Comparison of ENCODE assay signal across 9 cellular contexts in genomic region chr2:70094171-70094977, GRCh38. TPM values are rescaled to one million over a fixed set of nuclear protein-coding genes. Genes with fewer than 3 reads are reported as not detected.
DNase-seq lines count a peak whose midpoint lies in the region; TF ChIP-seq lines count a peak whose summit lies in the region.
"Had no signal": no experiment of that assay in that cellular context is flagged by ENCODE, and none has a peak within 500 bp of the region (broad histone marks: within the 10 kb centered on the region; RNA-seq: fewer than 3 reads in every experiment).

No MANE protein-coding gene starts in this region.

- intact Hi-C loops in adrenal gland (cut with DNase I), result no loop called here

- H3K27me3 ChIP-seq in adrenal gland (no peaks in the 10 kb centered on the region), tibial nerve (no peaks in the 10 kb centered on the region)

- H3K27ac Mint-ChIP-seq in activated CD4-positive, alpha-beta T cell treated with anti-CD3 and anti-CD28 coated beads, Interleukin-2, amount 10 ng/mL, durations not matched to agents 7 days and 5 days, result peak overlapping the region; percentile 95

- no peaks in the 10 kb centered on the region for H3K9me3 ChIP-seq in adrenal gland (replicated peaks in 1 of 3)
- no peaks in the 10 kb centered on the region for H3K9me3 ChIP-seq in tibial nerve

- H3K4me3 ChIP-seq in adrenal gland (no peak overlapping the region), tibial nerve (no peak overlapping the region)

- H3K36me3 Mint-ChIP-seq in activated CD4-positive, alpha-beta T cell treated with anti-CD3 and anti-CD28 coated beads, Interleukin-2, amount 10 ng/mL, durations not matched to agents 7 days and 5 days (ENCODE audit: low read depth), result peaks cover 35% of the 10 kb centered on the region

- peak overlapping the region; percentile 37 to 86 (median 72) for H3K27ac ChIP-seq in adrenal gland
- peak overlapping the region; percentile 86 to 99 (median 92) for H3K27ac ChIP-seq in tibial nerve

- POLR2A ChIA-PET in activated CD4-positive, alpha-beta T cell treated with anti-CD3 and anti-CD28 coated beads, Interleukin-2, amount 10 ng/mL, durations not matched to agents 7 days and 5 days (lab: Charles Lee), result interaction anchor here (0.6 to 1.3 kb wide), 4 partner anchors 11 to 36 kb away, joined by 4 to 9 read pairs (median 6); no protein-coding TSS in a partner anchor

- 90 to 97% (median 93%) methylated on average over 3 to 5 of the region's 5 CpGs for WGBS in adrenal gland, 4 donors
- 82 to 89% methylated on average over 5 of the region's 5 CpGs for WGBS in tibial nerve, 2 donors

- CTCF ChIA-PET in activated CD4-positive, alpha-beta T cell treated with anti-CD3 and anti-CD28 coated beads, Interleukin-2, amount 10 ng/mL, durations not matched to agents 7 days and 5 days (lab: Charles Lee), result interaction anchor here (0.6 to 3.3 kb wide), 19 partner anchors 9 to 661 kb away, joined by 3 to 15 read pairs (median 3); partner anchors contain the start of gene MXD1

- no peak for TF ChIP-seq EP300 in tibial nerve (IDR thresholded peaks at IDR 0.05)

- TF ChIP-seq POLR2A in adrenal gland (IDR thresholded peaks at IDR 0.05) (no peak), tibial nerve (IDR thresholded peaks at IDR 0.05) (no peak)

- H3K9me3 Mint-ChIP-seq in activated CD4-positive, alpha-beta T cell treated with anti-CD3 and anti-CD28 coated beads, Interleukin-2, amount 10 ng/mL, durations not matched to agents 7 days and 5 days, result no peaks in the 10 kb centered on the region

- DNase-seq in activated CD4-positive, alpha-beta T cell treated with anti-CD3 and anti-CD28 coated beads, Interleukin-2, amount 10 ng/mL, durations not matched to agents 7 days and 5 days, result no peak
- DNase-seq in activated CD4-positive, alpha-beta T cell treated with anti-CD3 and anti-CD28 coated beads, Interleukin-2, amount 50 U/mL, for 48 hours, result no peak
- DNase-seq in adrenal gland, result no peak
- DNase-seq in mesenteric fat pad (ENCODE audit: low spot score), result peak; percentile 62
- DNase-seq in tibial nerve (ENCODE audit: low spot score in 2 of 2), result peak in 1 of 2 donors; percentile 5
- DNase-seq in activated gamma-delta T cell treated with Interleukin-2 at 50 U/mL for 16 hours, result no peak
- no peak for DNase-seq in ACHN
- DNase-seq in NCI-H2107 treated with DMSO at 0.1 percent for 48 hours (lab: John Stamatoyannopoulos, UW; ENCODE audit: unreplicated experiment), result no peak
- DNase-seq: NCI-H69 had no signal

- H3K36me3 ChIP-seq in adrenal gland (replicated peaks in 1 of 2), result no peaks in the 10 kb centered on the region
- peaks cover 0 to 13% (median 0%) of the 10 kb centered on the region in 3 donors for H3K36me3 ChIP-seq in tibial nerve

- TF ChIP-seq CTCF in adrenal gland (IDR thresholded peaks at IDR 0.05) (no peak), tibial nerve (IDR thresholded peaks at IDR 0.05) (no peak)

- peak overlapping the region; percentile 71 for H3K4me3 Mint-ChIP-seq in activated CD4-positive, alpha-beta T cell treated with anti-CD3 and anti-CD28 coated beads, Interleukin-2, amount 10 ng/mL, durations not matched to agents 7 days and 5 days

- peaks cover 56% of the 10 kb centered on the region for H3K4me1 Mint-ChIP-seq in activated CD4-positive, alpha-beta T cell treated with anti-CD3 and anti-CD28 coated beads, Interleukin-2, amount 10 ng/mL, durations not matched to agents 7 days and 5 days

- H3K4me1 ChIP-seq in adrenal gland (replicated peaks in 1 of 2) (peaks cover 14 to 27% of the 10 kb centered on the region in 2 donors), tibial nerve (peaks cover 0 to 62% (median 33%) of the 10 kb centered on the region in 4 donors)

- no peaks in the 10 kb centered on the region for H3K27me3 Mint-ChIP-seq in activated CD4-positive, alpha-beta T cell treated with anti-CD3 and anti-CD28 coated beads, Interleukin-2, amount 10 ng/mL, durations not matched to agents 7 days and 5 days

- in situ Hi-C loops in ACHN (cut with HindIII; ENCODE audit: low pct_ligation_motif_present, low pct_unique_long_range_greater_than_20kb, low sequenced_read_pairs), result no loop called here

RNA-seq across cellular contexts. Expression of gene PCBP1, which starts 7.1 kb away (rescaled TPM):
- total RNA-seq in activated CD4-positive, alpha-beta T cell treated with anti-CD3 and anti-CD28 coated beads, Interleukin-2, amount 10 ng/mL, durations not matched to agents 7 days and 5 days, result 100 to 1,000 TPM; 527 to 544 TPM
- total RNA-seq in adrenal gland (100 to 1,000 TPM; 142 to 511 (median 317) TPM), mesenteric fat pad (399 TPM), tibial nerve (100 to 1,000 TPM; 157 to 203 (median 188) TPM)
- 100 to 1,000 TPM; 269 to 405 (median 350) TPM for polyA plus RNA-seq in adrenal gland
